Comparison of ENCODE assay signal across 8 cellular contexts in the genomic region with DNA sequence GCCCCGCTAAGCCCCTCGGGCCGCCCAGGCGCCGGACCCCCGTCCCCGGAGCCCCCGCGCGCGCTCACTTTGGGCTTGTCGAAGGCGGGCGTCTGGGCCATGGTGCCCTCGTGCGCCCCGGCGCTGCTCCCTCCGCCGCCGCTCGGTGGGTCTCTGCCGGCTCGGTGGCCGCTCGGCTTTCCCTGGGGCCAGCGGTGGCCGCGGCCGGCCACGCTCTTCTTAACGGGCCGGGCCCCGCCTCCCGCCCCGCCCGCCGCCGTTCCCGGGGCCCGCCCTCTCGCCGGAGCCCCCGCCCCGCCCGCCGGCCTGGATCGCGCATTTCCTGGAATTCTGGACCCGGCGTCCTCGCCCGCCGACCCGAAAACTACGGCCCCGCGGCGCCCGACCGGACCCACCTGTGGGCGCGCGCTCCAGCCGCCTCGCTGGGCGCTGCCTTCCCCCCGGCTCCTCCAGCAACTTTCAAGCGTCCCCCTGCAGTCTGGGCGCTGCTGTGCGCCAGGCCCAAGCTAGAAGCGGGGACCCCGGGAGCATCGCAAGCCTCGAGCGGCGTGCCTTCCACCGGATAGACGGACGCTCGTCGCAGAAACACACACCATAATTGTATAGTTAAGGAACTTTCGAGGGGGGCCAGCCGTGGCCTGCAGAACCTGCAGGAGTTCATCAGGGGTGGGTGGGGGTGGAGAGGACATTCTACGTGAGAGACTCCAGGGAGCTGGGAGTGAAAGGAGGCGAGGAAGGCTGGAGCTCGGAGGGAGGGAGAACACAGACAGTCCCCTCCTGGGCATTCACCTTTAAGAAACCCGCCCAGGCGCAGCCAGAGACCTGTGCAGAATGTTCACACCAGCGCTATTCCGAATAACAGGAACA. TPM values are rescaled to one million over a fixed set of nuclear protein-coding genes. Genes with fewer than 3 reads are reported as not detected.
DNase-seq lines count a peak whose midpoint lies in the region; ATAC-seq and TF ChIP-seq lines count a peak whose summit lies in the region.

TSS of gene ADA (minus strand) at position 193 of the 867 bp plus-strand sequence. CDS start at position 101, 92 bp downstream.

- in situ Hi-C loops in GM23248 (cut with MboI), result no loop called here

- TF ChIP-seq EP300 in upper lobe of left lung (IDR thresholded peaks at IDR 0.05), result no peak

- H3K36me3 ChIP-seq in BLaER1 (0 out of 2 replicates have a peak, but pooled peaks cover 6% of the 10 kb centered on the region), GM23248 (ENCODE audit: low read depth) (no peaks in the 10 kb centered on the region), esophagus squamous epithelium (no peaks in the 10 kb centered on the region), muscle layer of colon (ENCODE audit: insufficient read depth, low read length) (no peaks in the 10 kb centered on the region), upper lobe of left lung (no peaks in the 10 kb centered on the region)

- peak within 1 kb of the TSS; percentile 90 for H2AFZ ChIP-seq in GM23248

- H3K9ac ChIP-seq in BLaER1 (peak within 1 kb of the TSS; percentile 98), GM23248 (peak within 1 kb of the TSS; percentile 76), muscle layer of colon (ENCODE audit: low read length) (peak within 1 kb of the TSS; percentile 58)

- TF ChIP-seq CTCF in esophagus squamous epithelium (IDR thresholded peaks at IDR 0.05) (peak in 1 of 6 experiments; percentile 16), upper lobe of left lung (IDR thresholded peaks at IDR 0.05) (peak in 1 of 6 experiments; percentile 22)

- no peaks in the 10 kb centered on the region for H3K79me2 ChIP-seq in GM23248 (ENCODE audit: insufficient read depth)

- H3K4me3 ChIP-seq in BLaER1 (peak within 1 kb of the TSS; percentile 96), GM23248 (peak within 1 kb of the TSS; percentile 92), esophagus squamous epithelium (peak within 1 kb of the TSS; percentile 56 to 82 (median 75)), muscle layer of colon (ENCODE audit: low read depth in 1 of 2, low read length in 2 of 2) (peak within 1 kb of the TSS; percentile 87), upper lobe of left lung (peak within 1 kb of the TSS; percentile 69 to 91 (median 81))

- H3K27ac ChIP-seq in BLaER1 (peak within 1 kb of the TSS; percentile 100), GM23248 (peak within 1 kb of the TSS; percentile 17; the same call in 1 of the 2 replicates), esophagus squamous epithelium (peak within 1 kb of the TSS; percentile 78 to 88 (median 86)), muscle layer of colon (ENCODE audit: low read depth, low read length) (peak within 1 kb of the TSS; percentile 68), upper lobe of left lung (peak within 1 kb of the TSS; percentile 80 to 89 (median 88))

- intact Hi-C loops in esophagus squamous epithelium (cut with DNase I), result no loop called here

- H4K20me1 ChIP-seq in BLaER1, result 0 out of 2 replicates have a peak, but pooled peaks cover 16% of the 10 kb centered on the region
- no peaks in the 10 kb centered on the region for H4K20me1 ChIP-seq in GM23248 (ENCODE audit: insufficient read depth)

- peak within 1 kb of the TSS; percentile 97 for H3K4me2 ChIP-seq in BLaER1
- H3K4me2 ChIP-seq in GM23248 (ENCODE audit: unreplicated experiment), result peak within 1 kb of the TSS; percentile 94

- no peaks in the 10 kb centered on the region for H3K9me2 ChIP-seq in GM23248 (ENCODE audit: insufficient read depth)

- DNase-seq in GM23248 (peak; percentile 79), NCI-H526 treated with DMSO at 0.1 percent for 48 hours (lab: John Stamatoyannopoulos, UW) (peak; percentile 64), activated T-cell treated with anti-CD3 and anti-CD28 coated beads for 48 hours (ENCODE audit: low read depth) (peak; percentile 35), esophagus squamous epithelium (lab: John Stamatoyannopoulos, UW) (no peak), upper lobe of left lung (peak; percentile 69 to 95)

- no peaks in the 10 kb centered on the region for H3F3A ChIP-seq in GM23248 (ENCODE audit: insufficient read depth)

- ATAC-seq in upper lobe of left lung (ENCODE audit: low FRiP score in 2 of 2) (peak; percentile 11 to 96), GM18517 (IDR thresholded peaks at IDR 0.05; ENCODE audit: unreplicated experiment) (no peak)

- H3K4me1 ChIP-seq in BLaER1 (peaks cover 69% of the 10 kb centered on the region), GM23248 (ENCODE audit: insufficient read depth) (peaks cover under 1% of the 10 kb centered on the region), esophagus squamous epithelium (peaks cover 13 to 52% (median 36%) of the 10 kb centered on the region in 3 donors), muscle layer of colon (ENCODE audit: insufficient read depth, low read length) (peaks cover 9% of the 10 kb centered on the region), upper lobe of left lung (peaks cover 10 to 36% (median 20%) of the 10 kb centered on the region in 4 donors)

- H3K27me3 ChIP-seq in BLaER1 (no peaks in the 10 kb centered on the region), GM23248 (replicated peaks; ENCODE audit: insufficient read depth) (no peaks in the 10 kb centered on the region), esophagus squamous epithelium (no peaks in the 10 kb centered on the region), muscle layer of colon (ENCODE audit: control insufficient read depth in 1 of 2, insufficient read depth in 2 of 2, low read length in 2 of 2) (no peaks in the 10 kb centered on the region), upper lobe of left lung (no peaks in the 10 kb centered on the region)

- TF ChIP-seq POLR2A in esophagus squamous epithelium (IDR thresholded peaks at IDR 0.05), result peak in 1 of 4 donors; percentile 61
- TF ChIP-seq POLR2A in upper lobe of left lung (IDR thresholded peaks at IDR 0.05), result peak in 2 of 4 donors; percentile 36 to 72

- H3K9me3 ChIP-seq in BLaER1, result peaks cover 6% of the 10 kb centered on the region; the same call in 1 of the 2 replicates
- no peaks in the 10 kb centered on the region for H3K9me3 ChIP-seq in GM23248 (ENCODE audit: low read depth)
- no peaks in the 10 kb centered on the region for H3K9me3 ChIP-seq in esophagus squamous epithelium
- H3K9me3 ChIP-seq in muscle layer of colon (ENCODE audit: low read length), result no peaks in the 10 kb centered on the region
- no peaks in the 10 kb centered on the region for H3K9me3 ChIP-seq in upper lobe of left lung

- 2% methylated on average over 45 to 63 of the region's 91 CpGs for WGBS in GM23248 (ENCODE audit: low coverage in 1 of 2, low lambda C conversion rate in 2 of 2, missing lambda C conversion rate in 2 of 2), 2 experiments
- WGBS in esophagus squamous epithelium, 2 donors, result 0% methylated on average over 1 to 9 of the region's 91 CpGs
- 0% methylated on average over 11 to 60 of the region's 91 CpGs for WGBS in upper lobe of left lung, 2 donors

RNA-seq across cellular contexts. Expression of gene ADA, which starts in this region (rescaled TPM):
- 7.0 and 8.6 TPM in 2 replicates for total RNA-seq in GM23248 (2014; rRNA removed; shearing (Covaris generic))
- 17.5 and 19.3 TPM in 2 replicates for polyA plus RNA-seq in GM23248 (2016; fragmentation: Nextera tagmentation; extraction: Ambion mirVana)
- total RNA-seq in esophagus squamous epithelium (10 to 100 TPM in 2 of 4 donors, 1 to 10 TPM in 2; 3.8 to 31.7 (median 15.7) TPM), upper lobe of left lung (1 to 10 TPM; 5.0 to 9.4 (median 7.2) TPM)

Comparison
In these comparisons a context has a peak if more than half of its experiments do, and no peak if none do; other contexts are left out.
1. H3K27ac ChIP-seq: peak in every context shown above with its lines; median percentile 100 in BLaER1; 88 in upper lobe of left lung; 86 in esophagus squamous epithelium; 68 in muscle layer of colon; 17 in GM23248.